In genomic region chr1:155913969-155914757, GRCh38 we compare ENCODE assay signal across 22 cellular contexts. TPM values are rescaled to one million over a fixed set of nuclear protein-coding genes. Genes with fewer than 3 reads are reported as not detected.
DNase-seq lines count a peak whose midpoint lies in the region; ATAC-seq and TF ChIP-seq lines count a peak whose summit lies in the region.
"Had no signal": no experiment of that assay in that cellular context is flagged by ENCODE, and none has a peak within 500 bp of the region (broad histone marks: within the 10 kb centered on the region; RNA-seq: fewer than 3 reads in every experiment).

No MANE protein-coding gene starts in this region.

- intact Hi-C loops in adrenal gland (cut with DNase I), result loop anchor here in 1 of 2 donors (10.0 kb wide), 1 partner anchor 69 kb away; no protein-coding TSS in a partner anchor

- H3K27me3 ChIP-seq in adrenal gland, result no peaks in the 10 kb centered on the region
- H3K27me3 ChIP-seq: left lung, ovary, tibial nerve had no signal

- no peaks in the 10 kb centered on the region for H3K9me3 ChIP-seq in adrenal gland (replicated peaks in 1 of 3)
- H3K9me3 ChIP-seq: left lung, ovary, tibial nerve had no signal

- H3K27ac ChIP-seq in adrenal gland, result no peak overlapping the region
- H3K27ac ChIP-seq: HL-60, KMS-11, ovary, tibial nerve had no signal

- no peak for ATAC-seq in activated T-helper 17 cell treated with anti-CD3 and anti-CD28 coated beads, Interleukin-2, amount 50 U/mL, for 72 hours (replicated peaks)
- ATAC-seq in HG03378 (IDR thresholded peaks at IDR 0.05; ENCODE audit: unreplicated experiment), result no peak
- ATAC-seq: left lung, PC-3 had no signal

- H3K4me3 ChIP-seq in foreskin fibroblast (ENCODE audit: low read depth in 1 of 2, low read length in 2 of 2) (no peak overlapping the region), adrenal gland (no peak overlapping the region)
- H3K4me3 ChIP-seq: left lung, ovary, tibial nerve had no signal

- H3K27ac Mint-ChIP-seq in activated T-helper 17 cell treated with anti-CD3 and anti-CD28 coated beads, Interleukin-2, amount 50 U/mL, for 72 hours, result peak overlapping the region; percentile 46

- H3K36me3 Mint-ChIP-seq in activated T-helper 17 cell treated with anti-CD3 and anti-CD28 coated beads, Interleukin-2, amount 50 U/mL, for 72 hours (ENCODE audit: low read depth), result no peaks in the 10 kb centered on the region

- H3K36me3 ChIP-seq in adrenal gland (replicated peaks in 1 of 2), result peaks cover 0 to 73% of the 10 kb centered on the region in 2 donors
- H3K36me3 ChIP-seq: ovary had no signal

- H3K4me3 Mint-ChIP-seq in activated T-helper 17 cell treated with anti-CD3 and anti-CD28 coated beads, Interleukin-2, amount 50 U/mL, for 72 hours, result no peak overlapping the region
- H3K4me3 Mint-ChIP-seq: CD14-positive monocyte had no signal

- peaks cover 6 to 11% of the 10 kb centered on the region in 2 donors for H3K4me1 ChIP-seq in adrenal gland (replicated peaks in 1 of 2)

- no peaks in the 10 kb centered on the region for H3K9me3 Mint-ChIP-seq in activated T-helper 17 cell treated with anti-CD3 and anti-CD28 coated beads, Interleukin-2, amount 50 U/mL, for 72 hours
- H3K9me3 Mint-ChIP-seq: CD14-positive monocyte had no signal

- DNase-seq in AG08396 (ENCODE audit: low spot score) (peak; percentile 76), ELR (ENCODE audit: low read depth) (peak; percentile 55), foreskin fibroblast (peak; percentile 68 to 83), adrenal gland (no peak)
- DNase-seq in stimulated activated naive CD4-positive, alpha-beta T cell treated with Interleukin-2 at 50 U/mL for 16 hours (lab: John Stamatoyannopoulos, UW), result no peak
- DNase-seq: activated naive CD4-positive, alpha-beta T cell; effector CD4-positive, alpha-beta T cell; left lung; NCI-H1417; NCI-H2171; NCI-H748 treated with DMSO at 0.1 percent for 48 hours; ovary; PC-3; stimulated activated CD4-positive, alpha-beta T cell treated with anti-CD3 and anti-CD28 coated beads, Interleukin-4, amount 100 ng/mL, for 4 hours had no signal

- WGBS in adrenal gland, 4 donors, result 67 to 69% (median 68%) methylated on average over 6 of the region's 6 CpGs

- no peak for TF ChIP-seq POLR2A in adrenal gland (IDR thresholded peaks at IDR 0.05)

- no peaks in the 10 kb centered on the region for H3K27me3 Mint-ChIP-seq in activated T-helper 17 cell treated with anti-CD3 and anti-CD28 coated beads, Interleukin-2, amount 50 U/mL, for 72 hours

- TF ChIP-seq CTCF in foreskin fibroblast (IDR thresholded peaks at IDR 0.05; ENCODE audit: low read depth, low read length) (no peak), adrenal gland (IDR thresholded peaks at IDR 0.05) (no peak)

- peaks cover 20% of the 10 kb centered on the region for H3K4me1 Mint-ChIP-seq in activated T-helper 17 cell treated with anti-CD3 and anti-CD28 coated beads, Interleukin-2, amount 50 U/mL, for 72 hours

RNA-seq across cellular contexts. Expression of gene RIT1, which starts 3.0 kb away (rescaled TPM):
- 10 to 100 TPM; 28.1 to 79.8 TPM for total RNA-seq in activated T-helper 17 cell treated with anti-CD3 and anti-CD28 coated beads, Interleukin-2, amount 50 U/mL, for 72 hours
- 10 to 100 TPM; 19.4 to 39.5 (median 31.2) TPM for total RNA-seq in adrenal gland
- polyA plus RNA-seq in adrenal gland, result 10 to 100 TPM; 10.3 to 18.2 (median 16.2) TPM

RNA-seq across cellular contexts. Expression of gene KHDC4, which starts 20.1 kb away (rescaled TPM):
- 100 to 1,000 TPM in 1 of 2 donors, 10 to 100 TPM in 1; 67.5 to 109 TPM for total RNA-seq in activated T-helper 17 cell treated with anti-CD3 and anti-CD28 coated beads, Interleukin-2, amount 50 U/mL, for 72 hours
- total RNA-seq in adrenal gland, result 10 to 100 TPM; 16.8 to 48.5 (median 37.8) TPM
- polyA plus RNA-seq in adrenal gland, result 10 to 100 TPM; 33.2 to 46.4 (median 37.0) TPM

RNA-seq across cellular contexts. Expression of gene RXFP4, which starts 27.3 kb away (rescaled TPM):
- not detected for total RNA-seq in activated T-helper 17 cell treated with anti-CD3 and anti-CD28 coated beads, Interleukin-2, amount 50 U/mL, for 72 hours
- total RNA-seq in adrenal gland, result not detected
- polyA plus RNA-seq in adrenal gland, result not detected
- total RNA-seq: Daoy, frontal cortex, left lung, ovary, PC-3, tibial nerve had no signal
- polyA plus RNA-seq: CD14-positive monocyte, ovary had no signal

RNA-seq across cellular contexts. Expression of gene SYT11, which starts 54.8 kb away (rescaled TPM):
- total RNA-seq in activated T-helper 17 cell treated with anti-CD3 and anti-CD28 coated beads, Interleukin-2, amount 50 U/mL, for 72 hours, result 10 to 100 TPM; 36.7 to 61.9 TPM
- 10 to 100 TPM in 4 of 8 donors, 1 to 10 TPM in 4; 3.0 to 28.2 (median 8.1) TPM for total RNA-seq in adrenal gland
- polyA plus RNA-seq in adrenal gland, result 10 to 100 TPM in 1 of 3 donors, 1 to 10 TPM in 2; 1.1 to 19.2 (median 2.8) TPM

RNA-seq across cellular contexts. Expression of gene GON4L, which starts 57.1 kb away (rescaled TPM):
- 10 to 100 TPM; 62.7 to 65.0 TPM for total RNA-seq in activated T-helper 17 cell treated with anti-CD3 and anti-CD28 coated beads, Interleukin-2, amount 50 U/mL, for 72 hours
- total RNA-seq in adrenal gland, result 10 to 100 TPM; 13.7 to 41.7 (median 35.0) TPM
- 10 to 100 TPM; 22.4 to 40.3 (median 32.8) TPM for polyA plus RNA-seq in adrenal gland

Comparison
In these comparisons a context has a peak if more than half of its experiments do, and no peak if none do; other contexts are left out.
1. DNase-seq: peak in AG08396 (single experiment), ELR (single experiment) and foreskin fibroblast (2 of 2); none in adrenal gland (0 of 7) and stimulated activated naive CD4-positive, alpha-beta T cell treated with Interleukin-2 at 50 U/mL for 16 hours (single experiment).